In the genomic region with DNA sequence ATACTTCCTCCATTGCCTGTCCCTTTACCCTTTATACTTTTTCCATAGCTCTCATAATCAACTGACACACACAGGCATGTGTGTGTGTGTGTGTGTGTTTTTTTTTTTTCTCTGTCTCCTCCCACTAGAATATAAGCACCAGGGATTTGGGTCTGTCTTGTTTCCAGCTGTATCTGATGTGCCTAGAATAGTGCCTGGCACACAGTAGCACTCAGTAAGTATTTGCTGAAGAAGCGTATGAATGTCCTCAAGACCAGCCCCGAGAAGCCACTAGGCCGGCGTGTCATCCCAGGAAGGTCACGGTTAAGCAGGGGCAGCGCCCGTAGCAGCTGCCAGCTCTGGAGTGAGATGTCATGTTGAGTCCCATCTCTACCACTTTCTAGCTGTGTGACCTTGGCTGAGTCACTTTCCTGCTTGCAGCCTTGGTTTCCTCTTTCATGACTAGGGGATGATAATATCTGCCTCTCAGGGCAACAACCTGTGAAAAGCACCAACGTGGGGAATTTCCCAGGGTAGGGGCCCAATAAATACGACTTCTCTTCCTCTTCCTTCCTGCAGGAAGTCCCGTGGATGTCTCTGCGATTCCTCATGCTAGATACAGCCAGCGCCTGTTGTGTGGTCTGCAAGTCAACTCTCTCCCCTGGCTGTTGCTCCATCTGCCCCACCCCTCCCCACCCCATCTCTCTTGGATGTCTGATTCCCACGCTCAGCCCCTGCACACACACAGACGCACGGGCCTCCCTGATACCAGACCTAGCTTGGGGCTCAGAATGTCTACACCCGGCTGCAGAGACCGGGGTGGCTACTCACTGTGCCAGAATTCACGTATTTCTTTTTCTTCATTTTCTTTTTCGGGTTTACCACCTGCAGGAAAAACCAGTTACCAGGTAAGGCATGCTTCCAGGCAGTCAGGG, we compare ENCODE assay signal across 1 cellular context.
TF ChIP-seq lines count a peak whose summit lies in the region.

No MANE protein-coding gene starts in this region.

TF ChIP-seq in GM12878, 131 proteins besides CTCF, POLR2A, EP300 and RAD21 (continued from another document and continues in another):
- TF ChIP-seq, protein P1, sequence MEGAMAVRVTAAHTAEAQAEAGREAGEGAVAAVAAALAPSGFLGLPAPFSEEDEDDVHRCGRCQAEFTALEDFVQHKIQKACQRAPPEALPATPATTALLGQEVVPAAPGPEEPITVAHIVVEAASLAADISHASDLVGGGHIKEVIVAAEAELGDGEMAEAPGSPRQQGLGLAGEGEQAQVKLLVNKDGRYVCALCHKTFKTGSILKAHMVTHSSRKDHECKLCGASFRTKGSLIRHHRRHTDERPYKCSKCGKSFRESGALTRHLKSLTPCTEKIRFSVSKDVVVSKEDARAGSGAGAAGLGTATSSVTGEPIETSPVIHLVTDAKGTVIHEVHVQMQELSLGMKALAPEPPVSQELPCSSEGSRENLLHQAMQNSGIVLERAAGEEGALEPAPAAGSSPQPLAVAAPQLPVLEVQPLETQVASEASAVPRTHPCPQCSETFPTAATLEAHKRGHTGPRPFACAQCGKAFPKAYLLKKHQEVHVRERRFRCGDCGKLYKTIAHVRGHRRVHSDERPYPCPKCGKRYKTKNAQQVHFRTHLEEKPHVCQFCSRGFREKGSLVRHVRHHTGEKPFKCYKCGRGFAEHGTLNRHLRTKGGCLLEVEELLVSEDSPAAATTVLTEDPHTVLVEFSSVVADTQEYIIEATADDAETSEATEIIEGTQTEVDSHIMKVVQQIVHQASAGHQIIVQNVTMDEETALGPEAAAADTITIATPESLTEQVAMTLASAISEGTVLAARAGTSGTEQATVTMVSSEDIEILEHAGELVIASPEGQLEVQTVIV (IDR thresholded peaks at IDR 0.05; ENCODE audit: borderline replicate concordance, partially characterized antibody), result no peak
- TF ChIP-seq SUZ12 (IDR thresholded peaks at IDR 0.05; ENCODE audit: unreplicated experiment) (no peak), BACH1 (IDR thresholded peaks at IDR 0.05; ENCODE audit: borderline replicate concordance) (0 out of 2 replicates have a peak, but pooled peaks have one; percentile 32), RBBP5 (conservative IDR thresholded peaks at IDR 0.05) (no peak), PAX5 (IDR thresholded peaks at IDR 0.05; ENCODE audit: borderline replicate concordance, low read depth, low read length) (peak; percentile 33; the same call in 1 of the 2 replicates), SPI1 (IDR thresholded peaks at IDR 0.05; ENCODE audit: borderline replicate concordance, insufficient read depth, low read depth, low read length) (peak; percentile 48; the same call in 1 of the 2 replicates), HCFC1 (IDR thresholded peaks at IDR 0.05; ENCODE audit: low read length) (no peak), EED (IDR thresholded peaks at IDR 0.05; ENCODE audit: low read depth) (peak; percentile 86), CREB1 (IDR thresholded peaks at IDR 0.05; ENCODE audit: low read depth) (no peak), DPF2 (IDR thresholded peaks at IDR 0.05) (no peak; the same call in 1 of the 2 replicates), NR2F1 (conservative IDR thresholded peaks at IDR 0.05) (peak; percentile 40), ZNF24 (IDR thresholded peaks at IDR 0.05) (no peak), HDGF (IDR thresholded peaks at IDR 0.05) (peak; percentile 69; the same call in 1 of the 2 replicates), NFYA (IDR thresholded peaks at IDR 0.05; ENCODE audit: borderline replicate concordance, low read depth, low read length) (no peak), TARDBP (IDR thresholded peaks at IDR 0.05; ENCODE audit: borderline replicate concordance) (no peak), EGR1 (IDR thresholded peaks at IDR 0.05; ENCODE audit: borderline replicate concordance in 1 of 2, low read depth in 2 of 2, low read length in 2 of 2) (peak in 1 of 2 experiments; percentile 41; a peak in 1 of 3 replicates), MTA3 (IDR thresholded peaks at IDR 0.05; ENCODE audit: borderline replicate concordance, low read length) (no peak), SMAD5 (IDR thresholded peaks at IDR 0.05; ENCODE audit: low read depth) (no peak), KDM1A (IDR thresholded peaks at IDR 0.05; ENCODE audit: borderline replicate concordance) (no peak), TBL1XR1 (IDR thresholded peaks at IDR 0.05; ENCODE audit: low read depth, low read length) (no peak), RELA (IDR thresholded peaks at IDR 0.05; ENCODE audit: borderline replicate concordance, partially characterized antibody) (peak; percentile 94), ZSCAN29 (IDR thresholded peaks at IDR 0.05) (no peak), IKZF2 (IDR thresholded peaks at IDR 0.05) (peak; percentile 77 to 83; a peak in 3 of 4 replicates), NR2C2 (IDR thresholded peaks at IDR 0.05; ENCODE audit: borderline replicate concordance, control insufficient read depth, insufficient read length, low read depth) (no peak), HDAC6 (IDR thresholded peaks at IDR 0.05; ENCODE audit: unreplicated experiment) (no peak), RFX5 (IDR thresholded peaks at IDR 0.05; ENCODE audit: low read depth, low read length) (no peak), EZH2 (IDR thresholded peaks at IDR 0.05; ENCODE audit: borderline replicate concordance, control insufficient read depth, low read depth, low read length) (no peak), GABPA (IDR thresholded peaks at IDR 0.05; ENCODE audit: low read depth) (no peak), ZNF384 (IDR thresholded peaks at IDR 0.05; ENCODE audit: borderline replicate concordance, low read depth, low read length) (no peak), ETV6 (conservative IDR thresholded peaks at IDR 0.05 in 1 of 2, IDR thresholded peaks at IDR 0.05 in 1 of 2; ENCODE audit: borderline replicate concordance in 1 of 2, low read depth in 1 of 2) (peak in 1 of 2 experiments; percentile 95; a peak in 2 of 4 replicates), ZNF622 (IDR thresholded peaks at IDR 0.05) (no peak), CREM (IDR thresholded peaks at IDR 0.05; ENCODE audit: low read depth) (peak; percentile 30; the same call in 1 of the 2 replicates), MYB (IDR thresholded peaks at IDR 0.05; ENCODE audit: borderline replicate concordance, low read depth, low read length) (no peak), MTA2 (IDR thresholded peaks at IDR 0.05; ENCODE audit: low read depth) (no peak), IRF4 (IDR thresholded peaks at IDR 0.05; ENCODE audit: low read depth, low read length) (peak; percentile 5; the same call in 1 of the 2 replicates), PML (IDR thresholded peaks at IDR 0.05; ENCODE audit: low read length) (no peak), CBX3 (IDR thresholded peaks at IDR 0.05; ENCODE audit: borderline replicate concordance, low read depth) (no peak), RCOR1 (conservative IDR thresholded peaks at IDR 0.05; ENCODE audit: low read depth, low read length) (no peak)
- TF ChIP-seq, protein P2, sequence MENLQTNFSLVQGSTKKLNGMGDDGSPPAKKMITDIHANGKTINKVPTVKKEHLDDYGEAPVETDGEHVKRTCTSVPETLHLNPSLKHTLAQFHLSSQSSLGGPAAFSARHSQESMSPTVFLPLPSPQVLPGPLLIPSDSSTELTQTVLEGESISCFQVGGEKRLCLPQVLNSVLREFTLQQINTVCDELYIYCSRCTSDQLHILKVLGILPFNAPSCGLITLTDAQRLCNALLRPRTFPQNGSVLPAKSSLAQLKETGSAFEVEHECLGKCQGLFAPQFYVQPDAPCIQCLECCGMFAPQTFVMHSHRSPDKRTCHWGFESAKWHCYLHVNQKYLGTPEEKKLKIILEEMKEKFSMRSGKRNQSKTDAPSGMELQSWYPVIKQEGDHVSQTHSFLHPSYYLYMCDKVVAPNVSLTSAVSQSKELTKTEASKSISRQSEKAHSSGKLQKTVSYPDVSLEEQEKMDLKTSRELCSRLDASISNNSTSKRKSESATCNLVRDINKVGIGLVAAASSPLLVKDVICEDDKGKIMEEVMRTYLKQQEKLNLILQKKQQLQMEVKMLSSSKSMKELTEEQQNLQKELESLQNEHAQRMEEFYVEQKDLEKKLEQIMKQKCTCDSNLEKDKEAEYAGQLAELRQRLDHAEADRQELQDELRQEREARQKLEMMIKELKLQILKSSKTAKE (IDR thresholded peaks at IDR 0.05; ENCODE audit: low read depth, poor library complexity, severe bottlenecking), result no peak
- TF ChIP-seq, protein P3, sequence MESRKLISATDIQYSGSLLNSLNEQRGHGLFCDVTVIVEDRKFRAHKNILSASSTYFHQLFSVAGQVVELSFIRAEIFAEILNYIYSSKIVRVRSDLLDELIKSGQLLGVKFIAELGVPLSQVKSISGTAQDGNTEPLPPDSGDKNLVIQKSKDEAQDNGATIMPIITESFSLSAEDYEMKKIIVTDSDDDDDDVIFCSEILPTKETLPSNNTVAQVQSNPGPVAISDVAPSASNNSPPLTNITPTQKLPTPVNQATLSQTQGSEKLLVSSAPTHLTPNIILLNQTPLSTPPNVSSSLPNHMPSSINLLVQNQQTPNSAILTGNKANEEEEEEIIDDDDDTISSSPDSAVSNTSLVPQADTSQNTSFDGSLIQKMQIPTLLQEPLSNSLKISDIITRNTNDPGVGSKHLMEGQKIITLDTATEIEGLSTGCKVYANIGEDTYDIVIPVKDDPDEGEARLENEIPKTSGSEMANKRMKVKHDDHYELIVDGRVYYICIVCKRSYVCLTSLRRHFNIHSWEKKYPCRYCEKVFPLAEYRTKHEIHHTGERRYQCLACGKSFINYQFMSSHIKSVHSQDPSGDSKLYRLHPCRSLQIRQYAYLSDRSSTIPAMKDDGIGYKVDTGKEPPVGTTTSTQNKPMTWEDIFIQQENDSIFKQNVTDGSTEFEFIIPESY (IDR thresholded peaks at IDR 0.05), result no peak
- TF ChIP-seq, protein P4, sequence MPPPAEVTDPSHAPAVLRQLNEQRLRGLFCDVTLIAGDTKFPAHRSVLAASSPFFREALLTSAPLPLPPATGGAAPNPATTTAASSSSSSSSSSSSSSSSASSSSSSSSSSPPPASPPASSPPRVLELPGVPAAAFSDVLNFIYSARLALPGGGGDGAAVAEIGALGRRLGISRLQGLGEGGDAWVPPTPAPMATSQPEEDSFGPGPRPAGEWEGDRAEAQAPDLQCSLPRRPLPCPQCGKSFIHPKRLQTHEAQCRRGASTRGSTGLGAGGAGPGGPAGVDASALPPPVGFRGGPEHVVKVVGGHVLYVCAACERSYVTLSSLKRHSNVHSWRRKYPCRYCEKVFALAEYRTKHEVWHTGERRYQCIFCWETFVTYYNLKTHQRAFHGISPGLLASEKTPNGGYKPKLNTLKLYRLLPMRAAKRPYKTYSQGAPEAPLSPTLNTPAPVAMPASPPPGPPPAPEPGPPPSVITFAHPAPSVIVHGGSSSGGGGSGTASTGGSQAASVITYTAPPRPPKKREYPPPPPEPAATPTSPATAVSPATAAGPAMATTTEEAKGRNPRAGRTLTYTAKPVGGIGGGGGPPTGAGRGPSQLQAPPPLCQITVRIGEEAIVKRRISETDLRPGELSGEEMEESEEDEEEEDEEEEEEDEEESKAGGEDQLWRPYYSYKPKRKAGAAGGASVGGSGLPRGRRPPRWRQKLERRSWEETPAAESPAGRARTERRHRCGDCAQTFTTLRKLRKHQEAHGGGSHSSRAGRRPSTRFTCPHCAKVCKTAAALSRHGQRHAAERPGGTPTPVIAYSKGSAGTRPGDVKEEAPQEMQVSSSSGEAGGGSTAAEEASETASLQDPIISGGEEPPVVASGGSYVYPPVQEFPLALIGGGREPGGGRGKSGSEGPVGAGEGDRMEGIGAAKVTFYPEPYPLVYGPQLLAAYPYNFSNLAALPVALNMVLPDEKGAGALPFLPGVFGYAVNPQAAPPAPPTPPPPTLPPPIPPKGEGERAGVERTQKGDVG (CRISPR knock-in tag; IDR thresholded peaks at IDR 0.05), result no peak
- TF ChIP-seq, protein P5, sequence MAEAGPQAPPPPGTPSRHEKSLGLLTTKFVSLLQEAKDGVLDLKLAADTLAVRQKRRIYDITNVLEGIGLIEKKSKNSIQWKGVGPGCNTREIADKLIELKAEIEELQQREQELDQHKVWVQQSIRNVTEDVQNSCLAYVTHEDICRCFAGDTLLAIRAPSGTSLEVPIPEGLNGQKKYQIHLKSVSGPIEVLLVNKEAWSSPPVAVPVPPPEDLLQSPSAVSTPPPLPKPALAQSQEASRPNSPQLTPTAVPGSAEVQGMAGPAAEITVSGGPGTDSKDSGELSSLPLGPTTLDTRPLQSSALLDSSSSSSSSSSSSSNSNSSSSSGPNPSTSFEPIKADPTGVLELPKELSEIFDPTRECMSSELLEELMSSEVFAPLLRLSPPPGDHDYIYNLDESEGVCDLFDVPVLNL (IDR thresholded peaks at IDR 0.05; ENCODE audit: low read depth, low read length), result no peak
- TF ChIP-seq, protein P6, sequence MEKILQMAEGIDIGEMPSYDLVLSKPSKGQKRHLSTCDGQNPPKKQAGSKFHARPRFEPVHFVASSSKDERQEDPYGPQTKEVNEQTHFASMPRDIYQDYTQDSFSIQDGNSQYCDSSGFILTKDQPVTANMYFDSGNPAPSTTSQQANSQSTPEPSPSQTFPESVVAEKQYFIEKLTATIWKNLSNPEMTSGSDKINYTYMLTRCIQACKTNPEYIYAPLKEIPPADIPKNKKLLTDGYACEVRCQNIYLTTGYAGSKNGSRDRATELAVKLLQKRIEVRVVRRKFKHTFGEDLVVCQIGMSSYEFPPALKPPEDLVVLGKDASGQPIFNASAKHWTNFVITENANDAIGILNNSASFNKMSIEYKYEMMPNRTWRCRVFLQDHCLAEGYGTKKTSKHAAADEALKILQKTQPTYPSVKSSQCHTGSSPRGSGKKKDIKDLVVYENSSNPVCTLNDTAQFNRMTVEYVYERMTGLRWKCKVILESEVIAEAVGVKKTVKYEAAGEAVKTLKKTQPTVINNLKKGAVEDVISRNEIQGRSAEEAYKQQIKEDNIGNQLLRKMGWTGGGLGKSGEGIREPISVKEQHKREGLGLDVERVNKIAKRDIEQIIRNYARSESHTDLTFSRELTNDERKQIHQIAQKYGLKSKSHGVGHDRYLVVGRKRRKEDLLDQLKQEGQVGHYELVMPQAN (conservative IDR thresholded peaks at IDR 0.05), result no peak
- TF ChIP-seq, protein P7, sequence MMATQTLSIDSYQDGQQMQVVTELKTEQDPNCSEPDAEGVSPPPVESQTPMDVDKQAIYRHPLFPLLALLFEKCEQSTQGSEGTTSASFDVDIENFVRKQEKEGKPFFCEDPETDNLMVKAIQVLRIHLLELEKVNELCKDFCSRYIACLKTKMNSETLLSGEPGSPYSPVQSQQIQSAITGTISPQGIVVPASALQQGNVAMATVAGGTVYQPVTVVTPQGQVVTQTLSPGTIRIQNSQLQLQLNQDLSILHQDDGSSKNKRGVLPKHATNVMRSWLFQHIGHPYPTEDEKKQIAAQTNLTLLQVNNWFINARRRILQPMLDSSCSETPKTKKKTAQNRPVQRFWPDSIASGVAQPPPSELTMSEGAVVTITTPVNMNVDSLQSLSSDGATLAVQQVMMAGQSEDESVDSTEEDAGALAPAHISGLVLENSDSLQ (IDR thresholded peaks at IDR 0.05), result peak; percentile 18; the same call in 1 of the 2 replicates
- TF ChIP-seq, protein P8, sequence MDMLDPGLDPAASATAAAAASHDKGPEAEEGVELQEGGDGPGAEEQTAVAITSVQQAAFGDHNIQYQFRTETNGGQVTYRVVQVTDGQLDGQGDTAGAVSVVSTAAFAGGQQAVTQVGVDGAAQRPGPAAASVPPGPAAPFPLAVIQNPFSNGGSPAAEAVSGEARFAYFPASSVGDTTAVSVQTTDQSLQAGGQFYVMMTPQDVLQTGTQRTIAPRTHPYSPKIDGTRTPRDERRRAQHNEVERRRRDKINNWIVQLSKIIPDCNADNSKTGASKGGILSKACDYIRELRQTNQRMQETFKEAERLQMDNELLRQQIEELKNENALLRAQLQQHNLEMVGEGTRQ (IDR thresholded peaks at IDR 0.05; ENCODE audit: borderline replicate concordance, low read depth, low read length), result no peak
